ENCODE assay signal across 24 cellular contexts in the genomic region with DNA sequence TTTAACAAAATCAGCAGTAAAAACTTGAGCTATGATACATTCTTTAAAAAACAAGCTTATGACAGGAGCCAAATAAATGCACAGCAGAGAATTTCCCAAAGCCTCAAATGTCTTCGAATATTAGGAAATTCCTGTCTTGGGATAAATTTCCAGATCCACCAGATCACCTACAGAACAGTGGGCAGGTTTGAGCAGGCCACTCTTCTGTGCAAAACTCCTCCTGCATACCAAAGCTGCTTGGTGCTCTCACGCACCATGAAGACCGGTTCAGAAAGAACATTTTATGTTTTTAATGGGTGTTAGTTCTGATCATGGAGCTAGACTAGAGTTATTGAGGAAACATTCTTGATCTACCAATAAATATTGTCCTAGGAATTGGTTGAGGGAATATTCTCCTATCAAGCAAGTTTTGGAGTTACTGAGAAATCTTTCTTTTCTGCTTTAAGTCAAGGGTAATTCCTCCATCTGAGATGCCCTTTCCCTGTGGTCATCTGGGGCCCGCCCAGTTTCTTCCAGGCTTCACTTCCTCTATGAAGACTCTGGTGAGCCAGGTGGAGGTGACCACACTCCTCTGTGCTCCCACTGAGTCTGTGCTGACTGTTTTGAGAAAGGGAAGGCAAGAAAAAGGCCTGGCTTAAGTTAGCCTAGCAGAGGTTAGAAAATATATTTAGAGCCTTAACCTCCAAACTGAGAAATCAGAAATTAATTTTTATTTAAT.
"Had no signal": no experiment of that assay in that cellular context is flagged by ENCODE, and none has a peak within 500 bp of the region (broad histone marks: within the 10 kb centered on the region; RNA-seq: fewer than 3 reads in every experiment).

No MANE protein-coding gene starts in this region.

- H3K27me3 Mint-ChIP-seq: activated CD4-positive, alpha-beta T cell treated with anti-CD3 and anti-CD28 coated beads, Interleukin-2, amount 10 ng/mL, durations not matched to agents 7 days and 5 days; activated CD8-positive, alpha-beta T cell treated with anti-CD3 and anti-CD28 coated beads for 36 hours; activated naive CD4-positive, alpha-beta T cell treated with anti-CD3 and anti-CD28 coated beads, Interleukin-2, amount 50 U/mL, for 24 hours; memory B cell; stimulated activated naive CD8-positive, alpha-beta T cell treated with anti-CD3 and anti-CD28 coated beads, Interleukin-15, amount 100 ng/mL, for 72 hours had no signal

- H3K4me3 ChIP-seq: ovary, psoas muscle, right atrium auricular region, tibial artery had no signal

- H3K27me3 ChIP-seq: brain microvascular endothelial cell, neutrophil, ovary, right atrium auricular region, tibial artery had no signal

- FAIRE-seq: colon had no signal

- H3K36me3 Mint-ChIP-seq: activated naive CD4-positive, alpha-beta T cell treated with anti-CD3 and anti-CD28 coated beads, Interleukin-2, amount 50 U/mL, for 24 hours; memory B cell had no signal

- H3K4me1 ChIP-seq: psoas muscle, right atrium auricular region, tibial artery had no signal

- H3K4me1 Mint-ChIP-seq: activated CD4-positive, alpha-beta T cell treated with anti-CD3 and anti-CD28 coated beads, Interleukin-2, amount 10 ng/mL, durations not matched to agents 7 days and 5 days; activated CD8-positive, alpha-beta memory T cell treated with anti-CD3 and anti-CD28 coated beads, Interleukin-2, amount 10 ng/mL, durations not matched to agents 7 days and 5 days; activated naive CD4-positive, alpha-beta T cell treated with anti-CD3 and anti-CD28 coated beads, Interleukin-2, amount 50 U/mL, for 24 hours; central memory CD8-positive, alpha-beta T cell had no signal

- H3K9me3 ChIP-seq: neutrophil, ovary, psoas muscle, right atrium auricular region, tibial artery had no signal

- H3K36me3 ChIP-seq: brain microvascular endothelial cell, neutrophil, ovary, right atrium auricular region, tibial artery, WERI-Rb-1 had no signal

- H3K27ac Mint-ChIP-seq: activated CD4-positive, alpha-beta T cell treated with anti-CD3 and anti-CD28 coated beads, Interleukin-2, amount 10 ng/mL, durations not matched to agents 7 days and 5 days; activated CD8-positive, alpha-beta memory T cell treated with anti-CD3 and anti-CD28 coated beads, Interleukin-2, amount 10 ng/mL, durations not matched to agents 7 days and 5 days; activated CD8-positive, alpha-beta T cell treated with anti-CD3 and anti-CD28 coated beads for 36 hours; activated naive CD4-positive, alpha-beta T cell treated with anti-CD3 and anti-CD28 coated beads, Interleukin-2, amount 50 U/mL, for 24 hours; memory B cell; nephron; stimulated activated naive CD8-positive, alpha-beta T cell treated with anti-CD3 and anti-CD28 coated beads, Interleukin-15, amount 100 ng/mL, for 72 hours; T-helper 2 cell treated with Interferon-gamma antibody and Interleukin-4, amounts not matched to agents 5 μg/mL and 100 μg/mL, for 36 hours had no signal

- H3K9me3 Mint-ChIP-seq: activated CD8-positive, alpha-beta T cell treated with anti-CD3 and anti-CD28 coated beads for 36 hours; activated naive CD4-positive, alpha-beta T cell treated with anti-CD3 and anti-CD28 coated beads, Interleukin-2, amount 50 U/mL, for 24 hours; central memory CD8-positive, alpha-beta T cell; memory B cell; nephron; stimulated activated naive CD8-positive, alpha-beta T cell treated with anti-CD3 and anti-CD28 coated beads, Interleukin-15, amount 100 ng/mL, for 72 hours; T-helper 2 cell treated with Interferon-gamma antibody and Interleukin-4, amounts not matched to agents 5 μg/mL and 100 μg/mL, for 36 hours had no signal

- H3K4me3 Mint-ChIP-seq: activated CD4-positive, alpha-beta T cell treated with anti-CD3 and anti-CD28 coated beads, Interleukin-2, amount 10 ng/mL, durations not matched to agents 7 days and 5 days; activated CD8-positive, alpha-beta memory T cell treated with anti-CD3 and anti-CD28 coated beads, Interleukin-2, amount 10 ng/mL, durations not matched to agents 7 days and 5 days; activated CD8-positive, alpha-beta T cell treated with anti-CD3 and anti-CD28 coated beads for 36 hours; activated naive CD4-positive, alpha-beta T cell treated with anti-CD3 and anti-CD28 coated beads, Interleukin-2, amount 50 U/mL, for 24 hours; central memory CD8-positive, alpha-beta T cell; memory B cell; nephron; stimulated activated naive CD8-positive, alpha-beta T cell treated with anti-CD3 and anti-CD28 coated beads, Interleukin-15, amount 100 ng/mL, for 72 hours; T-helper 2 cell treated with Interferon-gamma antibody and Interleukin-4, amounts not matched to agents 5 μg/mL and 100 μg/mL, for 36 hours had no signal

- DNase-seq: activated CD4-positive, alpha-beta T cell treated with anti-CD3 and anti-CD28 coated beads, Interleukin-2, amount 10 ng/mL, durations not matched to agents 7 days and 5 days; activated CD4-positive, CD25-positive, alpha-beta regulatory T cell treated with anti-CD3 and anti-CD28 coated beads, Interleukin-2, amount 50 U/mL, for 72 hours; activated CD8-positive, alpha-beta memory T cell treated with anti-CD3 and anti-CD28 coated beads, Interleukin-2, amount 10 ng/mL, durations not matched to agents 7 days and 5 days; activated CD8-positive, alpha-beta T cell treated with anti-CD3 and anti-CD28 coated beads for 36 hours; activated gamma-delta T cell; activated T-cell treated with anti-CD3 and anti-CD28 coated beads for 4 hours; aorta; brain microvascular endothelial cell; effector memory CD4-positive, alpha-beta T cell; left cardiac atrium; ovary; psoas muscle; stimulated activated CD4-positive, alpha-beta T cell treated with anti-CD3 and anti-CD28 coated beads, Interleukin-4, amount 100 ng/mL, for 24 hours; stimulated activated naive CD8-positive, alpha-beta T cell treated with anti-CD3 and anti-CD28 coated beads, Interleukin-15, amount 100 ng/mL, for 72 hours; tibial artery; WERI-Rb-1 had no signal

- H3K27ac ChIP-seq: brain microvascular endothelial cell, neutrophil, ovary, psoas muscle, right atrium auricular region, tibial artery, WERI-Rb-1 had no signal

- ATAC-seq: activated CD8-positive, alpha-beta memory T cell treated with anti-CD3 and anti-CD28 coated beads, Interleukin-2, amount 10 ng/mL, durations not matched to agents 7 days and 5 days; activated CD8-positive, alpha-beta T cell treated with anti-CD3 and anti-CD28 coated beads for 36 hours; left cardiac atrium; psoas muscle; stimulated activated naive CD8-positive, alpha-beta T cell treated with anti-CD3 and anti-CD28 coated beads, Interleukin-15, amount 100 ng/mL, for 72 hours had no signal
